11 cellular contexts compared by ENCODE assay signal in genomic region chr15:34753236-34753894, GRCh38. TPM values are rescaled to one million over a fixed set of nuclear protein-coding genes. Genes with fewer than 3 reads are reported as not detected.
DNase-seq lines count a peak whose midpoint lies in the region; ATAC-seq, FAIRE-seq and TF ChIP-seq lines count a peak whose summit lies in the region.
"Had no signal": no experiment of that assay in that cellular context is flagged by ENCODE, and none has a peak within 500 bp of the region (broad histone marks: within the 10 kb centered on the region; RNA-seq: fewer than 3 reads in every experiment).

No MANE protein-coding gene starts in this region.

- in situ Hi-C loops in KBM-7 (cut with MboI; ENCODE audit: low pct_unique_long_range_greater_than_20kb, low sequenced_read_pairs) = no loop called here
- in situ Hi-C loops in mammary epithelial cell (cut with MboI; ENCODE audit: low sequenced_read_pairs in 2 of 2) = no loop called here

- H3K36me3 ChIP-seq in mammary epithelial cell (ENCODE audit: insufficient read depth, low read length) = no peaks in the 10 kb centered on the region

- peaks cover 36% of the 10 kb centered on the region for H3K27me3 ChIP-seq in mammary epithelial cell (ENCODE audit: insufficient read depth, low read length)

- dilution Hi-C loops in mammary epithelial cell (cut with HindIII; ENCODE audit: low sequenced_read_pairs) = no loop called here

- no peaks in the 10 kb centered on the region for H3K79me2 ChIP-seq in mammary epithelial cell (ENCODE audit: insufficient read depth, low read length)

- no TSS peak for BruUV-seq in mammary epithelial cell (replicated peaks; lab: Mats Ljungman, UMichigan)

- no peak for FAIRE-seq in GM19239 (lab: Jason Lieb, UNC)

- no peak for TF ChIP-seq CTCF in mammary epithelial cell (conservative IDR thresholded peaks at IDR 0.05 in 1 of 2, IDR thresholded peaks at IDR 0.05 in 1 of 2; ENCODE audit: extremely low read depth in 1 of 2, insufficient read depth in 1 of 2, low read depth in 1 of 2, low read length in 2 of 2)

- H3K9me3 ChIP-seq in mammary epithelial cell (replicated peaks; ENCODE audit: insufficient read depth, low read length) = no peaks in the 10 kb centered on the region

- DNase-seq in AG08396 (ENCODE audit: low spot score) (peak; percentile 70), KBM-7 (peak; percentile 77), mammary epithelial cell (peak; percentile 44), kidney tubule cell (ENCODE audit: low spot score) (peak; percentile 55), NCI-H510A (lab: John Stamatoyannopoulos, UW) (no peak), GM19239 (ENCODE audit: insufficient read length, low spot score) (no peak), NCI-H446 (lab: John Stamatoyannopoulos, UW) (no peak)
- DNase-seq: activated naive CD4-positive, alpha-beta T cell treated with Interleukin-2 at 50 U/mL for 16 hours; DMS153; NCI-H526 treated with DMSO at 0.1 percent for 48 hours had no signal

- no peak overlapping the region for H2AFZ ChIP-seq in mammary epithelial cell (ENCODE audit: low read depth, low read length)

- no peak overlapping the region for H3K9ac ChIP-seq in mammary epithelial cell (ENCODE audit: insufficient read depth, low read length)

- 48% methylated on average over 9 of the region's 11 CpGs for WGBS in mammary epithelial cell (ENCODE audit: low coverage, missing lambda C conversion rate)

- H3K4me3 ChIP-seq in mammary epithelial cell (replicated peaks in 1 of 3; ENCODE audit: insufficient read depth in 1 of 3, low read depth in 2 of 3, low read length in 3 of 3) = no peak overlapping the region

- CTCF ChIA-PET in mammary epithelial cell (lab: Charles Lee; ENCODE audit: low non-redundant PET) = no interaction called here

- intact Hi-C loops in mammary epithelial cell (cut with micrococcal nuclease) = no loop called here

- H3K27ac ChIP-seq in mammary epithelial cell (ENCODE audit: insufficient read depth, low read depth, low read length) = no peak overlapping the region

- H4K20me1 ChIP-seq in mammary epithelial cell (ENCODE audit: insufficient read depth, low read length) = peaks cover 1% of the 10 kb centered on the region

- peaks cover 7% of the 10 kb centered on the region for H3K4me1 ChIP-seq in mammary epithelial cell (ENCODE audit: insufficient read depth, low read length)

- ATAC-seq in HG03095 (IDR thresholded peaks at IDR 0.05; ENCODE audit: unreplicated experiment) = no peak

- H3K4me2 ChIP-seq in mammary epithelial cell (ENCODE audit: insufficient read depth, low read depth, low read length) = no peak overlapping the region

RNA-seq across cellular contexts. Expression of gene GJD2, which starts 1.4 kb away (rescaled TPM):
- total RNA-seq in mammary epithelial cell = not detected
- polyA plus RNA-seq in mammary epithelial cell = not detected
- polyA minus RNA-seq in mammary epithelial cell = not detected

RNA-seq across cellular contexts. Expression of gene ACTC1, which starts 42.0 kb away (rescaled TPM):
- not detected for total RNA-seq in mammary epithelial cell
- polyA plus RNA-seq in mammary epithelial cell = 0.16 TPM
- not detected for polyA minus RNA-seq in mammary epithelial cell

Comparison
In these comparisons a context has a peak if more than half of its experiments do, and no peak if none do; other contexts are left out.
1. DNase-seq: peak in AG08396 (single experiment), KBM-7 (single experiment), mammary epithelial cell (single experiment) and kidney tubule cell (single experiment); none in NCI-H510A (single experiment), GM19239 (single experiment) and NCI-H446 (0 of 2).